6 cellular contexts compared by ENCODE assay signal in the genomic region with DNA sequence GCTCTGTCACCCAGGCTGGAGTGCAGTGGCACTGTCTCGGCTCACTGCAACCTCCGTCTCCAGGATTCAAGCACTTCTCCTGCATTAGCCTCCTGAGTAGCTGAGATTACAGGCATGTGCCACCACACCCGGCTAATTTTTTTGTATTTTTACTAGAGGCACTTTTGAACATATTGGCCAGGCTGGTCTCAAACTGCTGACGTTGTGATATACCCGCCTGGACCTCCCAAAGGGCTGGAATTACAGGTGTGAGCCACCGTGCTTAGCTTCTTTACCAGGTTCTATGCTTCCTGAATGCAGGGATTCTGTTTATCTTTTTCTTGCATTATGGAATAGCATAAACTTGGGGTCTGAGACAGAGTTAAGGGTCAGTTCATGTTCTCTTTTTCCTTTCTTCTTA.
"Had no signal": no experiment of that assay in that cellular context is flagged by ENCODE, and none has a peak within 500 bp of the region (broad histone marks: within the 10 kb centered on the region; RNA-seq: fewer than 3 reads in every experiment).

No MANE protein-coding gene starts in this region.

- H3K27ac ChIP-seq: HL-60, KMS-11 had no signal

- DNase-seq: IMR-90, KG1 had no signal

- H3K9ac ChIP-seq: KMS-11 had no signal

- FAIRE-seq: HTR-8/SVneo, K562 had no signal

- H3K4me2 ChIP-seq: KMS-11 had no signal

- H3K4me3 ChIP-seq: K562 had no signal

- ATAC-seq: K562 had no signal
